Comparison of ENCODE assay signal across 8 cellular contexts in the genomic region with DNA sequence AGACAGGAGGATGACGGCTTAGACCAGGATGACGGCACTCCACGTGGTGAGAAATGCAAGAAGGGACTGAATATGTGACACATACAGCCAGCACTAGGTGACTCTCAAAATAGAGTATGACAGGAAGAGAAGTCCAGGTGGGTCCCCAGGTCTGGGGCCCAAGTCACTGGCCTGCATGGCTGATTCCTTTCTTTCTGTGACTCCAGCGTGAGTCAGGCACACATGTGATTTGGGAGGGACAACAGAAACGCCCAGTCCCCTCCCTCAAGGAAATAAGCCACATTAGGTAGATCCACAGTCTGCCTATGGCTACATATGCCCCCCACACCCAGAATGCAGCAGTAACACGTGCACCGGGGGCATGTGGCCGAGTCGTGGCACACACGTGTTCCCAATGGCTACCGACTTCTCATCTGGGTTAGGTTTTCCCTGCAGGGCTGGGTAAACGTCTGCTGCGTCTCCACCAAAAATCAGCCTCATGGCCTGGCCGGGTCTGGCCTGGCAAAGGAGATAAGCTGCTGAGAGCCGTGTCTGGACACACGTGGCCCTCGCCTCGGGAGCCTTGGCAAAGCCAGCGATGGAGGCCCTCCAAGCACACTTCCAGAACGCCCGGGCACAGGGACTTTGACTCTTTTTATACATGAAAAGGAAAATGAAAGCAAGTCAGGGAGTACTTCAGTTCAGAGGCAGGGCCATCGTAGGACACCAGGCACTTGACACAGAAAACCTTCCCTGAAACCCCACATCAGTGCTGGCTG. TPM values are rescaled to one million over a fixed set of nuclear protein-coding genes. Genes with fewer than 3 reads are reported as not detected.
DNase-seq lines count a peak whose midpoint lies in the region; ATAC-seq and TF ChIP-seq lines count a peak whose summit lies in the region.

No MANE protein-coding gene starts in this region.

- TF ChIP-seq EP300 in gastroesophageal sphincter (IDR thresholded peaks at IDR 0.05) (no peak), stomach (IDR thresholded peaks at IDR 0.05) (no peak)

- H3K36me3 Mint-ChIP-seq in activated T-cell treated with anti-CD3 and anti-CD28 coated beads, Interleukin-2, amount 50 U/mL, for 4 hours (ENCODE audit: insufficient read depth): peaks cover 33% of the 10 kb centered on the region

- no peaks in the 10 kb centered on the region for H3K9me3 ChIP-seq in gastroesophageal sphincter
- H3K9me3 ChIP-seq in stomach: no peaks in the 10 kb centered on the region
- H3K9me3 ChIP-seq in tibial artery: no peaks in the 10 kb centered on the region

- H3K9me3 Mint-ChIP-seq in activated T-cell treated with anti-CD3 and anti-CD28 coated beads, Interleukin-2, amount 50 U/mL, for 4 hours: no peaks in the 10 kb centered on the region

- H3K36me3 ChIP-seq in gastroesophageal sphincter (no peaks in the 10 kb centered on the region), stomach (peaks cover 3 to 24% (median 13%) of the 10 kb centered on the region in 4 donors), tibial artery (no peaks in the 10 kb centered on the region)

- ATAC-seq in activated T-cell treated with anti-CD3 and anti-CD28 coated beads, Interleukin-2, amount 50 U/mL, for 4 hours: peak; percentile 24 to 29
- ATAC-seq in gastroesophageal sphincter: peak; percentile 13
- no peak for ATAC-seq in HG03354 (IDR thresholded peaks at IDR 0.05; ENCODE audit: poor library complexity, severe bottlenecking, unreplicated experiment)

- intact Hi-C loops in stomach (cut with DNase I; ENCODE audit: low total_unique reads) (no loop called here), tibial artery (cut with DNase I; ENCODE audit: low total_unique reads) (no loop called here)

- peaks cover 49% of the 10 kb centered on the region for H3K4me1 Mint-ChIP-seq in activated T-cell treated with anti-CD3 and anti-CD28 coated beads, Interleukin-2, amount 50 U/mL, for 4 hours (ENCODE audit: low read depth)

- TF ChIP-seq POLR2A in gastroesophageal sphincter (IDR thresholded peaks at IDR 0.05): no peak
- no peak for TF ChIP-seq POLR2A in stomach (IDR thresholded peaks at IDR 0.05)

- 70 to 71% methylated on average over 5 of the region's 22 CpGs for WGBS in gastroesophageal sphincter (ENCODE audit: low coverage in 1 of 2), 2 donors
- WGBS in stomach, 5 donors: 33 to 55% (median 40%) methylated on average over 15 to 22 of the region's 22 CpGs

- H3K27ac ChIP-seq in gastroesophageal sphincter (no peak overlapping the region), stomach (peak overlapping the region; percentile 63 to 87 (median 81)), tibial artery (no peak overlapping the region)

- H3K4me1 ChIP-seq in gastroesophageal sphincter (no peaks in the 10 kb centered on the region), stomach (peaks cover 16 to 38% (median 28%) of the 10 kb centered on the region in 4 donors), tibial artery (no peaks in the 10 kb centered on the region)

- no peak overlapping the region for H3K4me3 Mint-ChIP-seq in activated T-cell treated with anti-CD3 and anti-CD28 coated beads, Interleukin-2, amount 50 U/mL, for 4 hours

- H3K27me3 ChIP-seq in gastroesophageal sphincter (peaks cover 12% of the 10 kb centered on the region), stomach (no peaks in the 10 kb centered on the region), tibial artery (peaks cover 0 to 10% of the 10 kb centered on the region in 2 donors)

- TF ChIP-seq CTCF in gastroesophageal sphincter (IDR thresholded peaks at IDR 0.05): no peak
- TF ChIP-seq CTCF in stomach (IDR thresholded peaks at IDR 0.05): no peak
- TF ChIP-seq CTCF in tibial artery (IDR thresholded peaks at IDR 0.05): no peak

- no peaks in the 10 kb centered on the region for H3K27me3 Mint-ChIP-seq in activated T-cell treated with anti-CD3 and anti-CD28 coated beads, Interleukin-2, amount 50 U/mL, for 4 hours (ENCODE audit: low read depth)

- DNase-seq in activated T-cell treated with anti-CD3 and anti-CD28 coated beads, Interleukin-2, amount 50 U/mL, for 4 hours: no peak
- DNase-seq in activated T-cell treated with anti-CD3 and anti-CD28 coated beads, Interleukin-2, amount 50 U/mL, for 48 hours: no peak
- DNase-seq in NCI-H2029 treated with DMSO at 0.1 percent for 48 hours (lab: John Stamatoyannopoulos, UW) (peak; percentile 44), stomach (peak; percentile 86), tibial artery (no peak)
- DNase-seq in activated effector memory CD4-positive, alpha-beta T cell treated with anti-CD3 and anti-CD28 coated beads, Interleukin-2, amount 50 U/mL, for 16 hours: no peak

- peak overlapping the region in 1 of 2 donors; percentile 8 for H3K4me3 ChIP-seq in gastroesophageal sphincter
- H3K4me3 ChIP-seq in stomach: peak overlapping the region in 1 of 4 donors; percentile 22
- no peak overlapping the region for H3K4me3 ChIP-seq in tibial artery

RNA-seq across cellular contexts. Expression of a gene that starts 19.3 kb away (rescaled TPM):
- 10 to 100 TPM; 13.7 to 21.9 (median 19.1) TPM for total RNA-seq in activated T-cell treated with anti-CD3 and anti-CD28 coated beads, Interleukin-2, amount 50 U/mL, for 4 hours
- total RNA-seq in gastroesophageal sphincter (10 to 100 TPM in 1 of 4 donors, 1 to 10 TPM in 3; 2.2 to 29.8 (median 5.4) TPM), stomach (100 to 1,000 TPM in 3 of 5 donors, 10 to 100 TPM in 1, 1 to 10 TPM in 1; 4.1 to 173 (median 113) TPM)
- polyA plus RNA-seq in stomach: 10 to 100 TPM; 16.6 to 48.1 (median 21.5) TPM

Comparison
In these comparisons a context has a peak if more than half of its experiments do, and no peak if none do; other contexts are left out.
1. DNase-seq: peak in NCI-H2029 treated with DMSO at 0.1 percent for 48 hours (single experiment) and stomach (single experiment); none in activated T-cell treated with anti-CD3 and anti-CD28 coated beads, Interleukin-2, amount 50 U/mL, for 4 hours (single experiment), activated T-cell treated with anti-CD3 and anti-CD28 coated beads, Interleukin-2, amount 50 U/mL, for 48 hours (0 of 2), activated effector memory CD4-positive, alpha-beta T cell treated with anti-CD3 and anti-CD28 coated beads, Interleukin-2, amount 50 U/mL, for 16 hours (single experiment) and tibial artery (0 of 2).
2. H3K27ac ChIP-seq: peak in stomach (5 of 5); none in gastroesophageal sphincter (0 of 4) and tibial artery (0 of 2).